ENCODE assay signal across 8 cellular contexts in the genomic region with DNA sequence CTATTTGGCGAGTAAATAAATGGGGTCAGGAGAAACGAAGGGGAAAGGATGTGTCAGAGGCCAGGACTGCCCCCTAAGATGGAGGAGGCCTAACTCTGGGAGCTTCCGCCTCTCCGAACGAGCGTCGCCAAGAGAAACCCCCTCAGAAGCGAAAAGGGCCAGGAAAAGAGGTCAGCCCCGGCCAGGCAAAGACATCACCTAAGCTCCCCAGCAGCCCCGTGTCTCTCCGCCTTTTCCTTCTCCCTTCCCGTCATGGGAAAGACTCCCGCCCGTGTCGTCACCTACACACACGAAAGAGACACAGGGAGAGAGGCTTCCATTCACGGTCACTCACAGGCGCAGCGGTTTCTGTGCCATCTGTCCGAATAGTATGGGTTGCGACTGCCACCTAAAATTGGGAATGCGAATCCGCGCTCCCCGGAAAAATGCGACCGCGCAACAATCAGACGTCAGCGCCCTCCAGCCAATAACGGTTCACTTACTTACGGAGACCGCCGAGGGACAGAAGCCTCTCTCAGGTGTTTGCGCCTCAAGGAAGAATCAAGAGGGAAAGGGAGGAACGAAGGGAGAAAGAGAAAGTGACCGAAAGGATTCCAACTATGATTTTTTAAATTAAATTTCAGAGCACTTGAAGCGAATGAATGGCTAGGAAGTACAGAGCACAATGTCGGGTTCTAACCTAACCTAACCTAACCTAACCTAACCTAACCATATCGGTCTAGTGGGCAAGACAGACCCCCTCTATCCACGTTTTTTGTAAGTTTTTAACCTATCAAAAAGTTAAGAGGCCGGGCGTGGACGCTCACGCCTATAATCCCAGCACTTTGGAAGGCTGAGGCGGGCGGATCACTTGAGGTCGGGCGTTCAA. TPM values are rescaled to one million over a fixed set of nuclear protein-coding genes. Genes with fewer than 3 reads are reported as not detected.
A peak's percentile ranks its signal among the peaks of the same experiment; 100 is the strongest.
DNase-seq lines count a peak whose midpoint lies in the region; ATAC-seq and TF ChIP-seq lines count a peak whose summit lies in the region.

TSS of gene CWF19L1 (minus strand) at position 402 of the 868 bp plus-strand sequence. CDS start at position 357, 45 bp downstream.

- peak within 1 kb of the TSS; percentile 99 for H3K27ac Mint-ChIP-seq in activated naive CD8-positive, alpha-beta T cell treated with anti-CD3 and anti-CD28 coated beads for 36 hours
- peak within 1 kb of the TSS; percentile 99 for H3K27ac Mint-ChIP-seq in osteocyte (ENCODE audit: unreplicated experiment)

- H3K36me3 ChIP-seq in HAP-1 (replicated peaks), result peaks cover under 1% of the 10 kb centered on the region; the same call in 1 of the 2 replicates
- no peaks in the 10 kb centered on the region for H3K36me3 ChIP-seq in SU-DHL-6 (ENCODE audit: low read length)
- H3K36me3 ChIP-seq in thoracic aorta, result no peaks in the 10 kb centered on the region

- H3K4me3 ChIP-seq in HAP-1, result peak within 1 kb of the TSS; percentile 72
- peak within 1 kb of the TSS; percentile 92 for H3K4me3 ChIP-seq in SU-DHL-6 (ENCODE audit: insufficient read depth, low read length, poor library complexity, severe bottlenecking)
- peak within 1 kb of the TSS; percentile 98 for H3K4me3 ChIP-seq in thoracic aorta

- H3K27ac ChIP-seq in SU-DHL-6 (ENCODE audit: low read depth, low read length), result peak within 1 kb of the TSS; percentile 47
- H3K27ac ChIP-seq in thoracic aorta, result peak within 1 kb of the TSS; percentile 39 to 76

- peaks cover 14% of the 10 kb centered on the region; the same call in 1 of the 2 replicates for H3F3A ChIP-seq in SU-DHL-6 (ENCODE audit: insufficient read depth)

- peak; percentile 93 for ATAC-seq in thoracic aorta (ENCODE audit: insufficient number of reproducible peaks, low FRiP score, low read depth)

- H2AFZ ChIP-seq in SU-DHL-6 (ENCODE audit: low read depth, low read length, severe bottlenecking), result peak within 1 kb of the TSS; percentile 96

- H3K4me1 Mint-ChIP-seq in activated naive CD8-positive, alpha-beta T cell treated with anti-CD3 and anti-CD28 coated beads for 36 hours, result peaks cover 23% of the 10 kb centered on the region
- H3K4me1 Mint-ChIP-seq in osteocyte (ENCODE audit: unreplicated experiment), result peaks cover 12% of the 10 kb centered on the region

- peak within 1 kb of the TSS; percentile 99 for H3K4me3 Mint-ChIP-seq in activated naive CD8-positive, alpha-beta T cell treated with anti-CD3 and anti-CD28 coated beads for 36 hours
- peak within 1 kb of the TSS; percentile 99 for H3K4me3 Mint-ChIP-seq in osteocyte (ENCODE audit: unreplicated experiment)

- H3K9me3 ChIP-seq in HAP-1, result no peaks in the 10 kb centered on the region
- no peaks in the 10 kb centered on the region for H3K9me3 ChIP-seq in SU-DHL-6 (ENCODE audit: insufficient read depth, low read length)
- H3K9me3 ChIP-seq in thoracic aorta, result no peaks in the 10 kb centered on the region

- DNase-seq in EH (ENCODE audit: low read depth) (peak; percentile 89), HAP-1 (ENCODE audit: low spot score in 2 of 2) (peak; percentile 82 to 85), NCI-H1048 (lab: John Stamatoyannopoulos, UW) (peak; percentile 61), head of caudate nucleus (peak; percentile 75 to 95 (median 88)), osteocyte (ENCODE audit: extremely low spot score, unreplicated experiment) (peak; percentile 90), thoracic aorta (ENCODE audit: low spot score) (peak; percentile 45)
- DNase-seq in activated naive CD8-positive, alpha-beta T cell treated with anti-CD3 and anti-CD28 coated beads for 36 hours, result peak; percentile 73

- in situ Hi-C loops in HAP-1 (cut with MboI; ENCODE audit: low sequenced_read_pairs), result no loop called here

- H3K4me2 ChIP-seq in SU-DHL-6 (ENCODE audit: low read depth, low read length, poor library complexity, severe bottlenecking), result peak within 1 kb of the TSS; percentile 87

- H3K79me2 ChIP-seq in SU-DHL-6 (ENCODE audit: insufficient read depth, low read length), result peaks cover 42% of the 10 kb centered on the region

- H3K9ac ChIP-seq in SU-DHL-6 (ENCODE audit: low read length), result peak within 1 kb of the TSS; percentile 87

- no peaks in the 10 kb centered on the region for H4K20me1 ChIP-seq in SU-DHL-6 (ENCODE audit: low read depth, low read length)

- TF ChIP-seq CTCF in SU-DHL-6 (IDR thresholded peaks at IDR 0.05; ENCODE audit: insufficient read depth, low read length, poor library complexity, severe bottlenecking), result no peak
- no peak for TF ChIP-seq CTCF in osteocyte (IDR thresholded peaks at IDR 0.05)
- no peak for TF ChIP-seq CTCF in thoracic aorta (IDR thresholded peaks at IDR 0.05)

- H3K27me3 Mint-ChIP-seq in activated naive CD8-positive, alpha-beta T cell treated with anti-CD3 and anti-CD28 coated beads for 36 hours, result no peaks in the 10 kb centered on the region
- H3K27me3 Mint-ChIP-seq in osteocyte (ENCODE audit: unreplicated experiment), result no peaks in the 10 kb centered on the region

- intact Hi-C loops in head of caudate nucleus (cut with DNase I), result no loop called here

- peaks cover 12% of the 10 kb centered on the region for H3K36me3 Mint-ChIP-seq in activated naive CD8-positive, alpha-beta T cell treated with anti-CD3 and anti-CD28 coated beads for 36 hours
- peaks cover 10% of the 10 kb centered on the region for H3K36me3 Mint-ChIP-seq in osteocyte (ENCODE audit: unreplicated experiment)

- H3K4me1 ChIP-seq in HAP-1, result peaks cover 6% of the 10 kb centered on the region
- peaks cover 14 to 20% of the 10 kb centered on the region in 2 donors for H3K4me1 ChIP-seq in thoracic aorta (ENCODE audit: control insufficient read depth in 1 of 2, low read depth in 2 of 2)

- H3K9me3 Mint-ChIP-seq in activated naive CD8-positive, alpha-beta T cell treated with anti-CD3 and anti-CD28 coated beads for 36 hours, result no peaks in the 10 kb centered on the region
- H3K9me3 Mint-ChIP-seq in osteocyte (ENCODE audit: unreplicated experiment), result peaks cover 8% of the 10 kb centered on the region

- no peaks in the 10 kb centered on the region for H3K9me2 ChIP-seq in SU-DHL-6 (replicated peaks; ENCODE audit: insufficient read depth, low read length)

- H3K27me3 ChIP-seq in HAP-1 (ENCODE audit: low read depth) (no peaks in the 10 kb centered on the region), SU-DHL-6 (ENCODE audit: low read length) (no peaks in the 10 kb centered on the region), thoracic aorta (replicated peaks; ENCODE audit: insufficient read depth) (no peaks in the 10 kb centered on the region)

RNA-seq across cellular contexts. Expression of gene CWF19L1, which starts in this region (rescaled TPM):
- total RNA-seq in activated naive CD8-positive, alpha-beta T cell treated with anti-CD3 and anti-CD28 coated beads for 36 hours, result 10 to 100 TPM; 53.6 to 55.0 TPM
- total RNA-seq in osteocyte (18.7 and 18.9 TPM in 2 replicates), thoracic aorta (10 to 100 TPM; 19.5 to 27.2 TPM)

Comparison
In these comparisons a context has a peak if more than half of its experiments do, and no peak if none do; other contexts are left out.
1. Peak in every context shown above with its lines: DNase-seq, ATAC-seq, H3K4me3 ChIP-seq and H3K27ac ChIP-seq.